28 cellular contexts compared by ENCODE assay signal in the genomic region with DNA sequence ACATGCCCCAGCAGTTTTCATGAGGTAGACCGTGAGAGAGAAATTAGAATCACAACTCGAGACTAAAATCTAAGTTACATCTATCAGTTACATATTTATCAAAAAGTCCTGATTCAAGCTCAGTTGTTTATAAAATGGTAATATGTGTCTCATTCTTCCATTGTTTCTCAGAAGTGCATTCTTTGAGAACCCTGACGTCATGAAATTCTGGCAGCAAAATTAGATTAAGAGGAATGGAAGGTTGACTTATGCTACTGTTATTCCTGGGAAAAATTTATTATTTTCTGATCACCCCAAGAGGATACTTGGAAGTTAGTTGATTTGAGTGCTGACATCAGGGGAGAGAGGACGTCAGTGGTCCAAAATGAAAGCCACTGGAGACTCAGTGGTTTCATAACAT.
"Had no signal": no experiment of that assay in that cellular context is flagged by ENCODE, and none has a peak within 500 bp of the region (broad histone marks: within the 10 kb centered on the region; RNA-seq: fewer than 3 reads in every experiment).

No MANE protein-coding gene starts in this region.

- FAIRE-seq: colon, endometrium, endothelial cell of umbilical vein, frontal cortex had no signal

- H3K27ac ChIP-seq: colonic mucosa, coronary artery, dorsolateral prefrontal cortex, epithelial cell of prostate, esophagus muscularis mucosa, esophagus squamous epithelium, foreskin keratinocyte, gastrocnemius medialis, gastroesophageal sphincter, heart left ventricle, heart right ventricle had no signal

- H3K4me1 ChIP-seq: colonic mucosa, esophagus muscularis mucosa, esophagus squamous epithelium, foreskin keratinocyte, gastrocnemius medialis, gastroesophageal sphincter, heart left ventricle, heart right ventricle had no signal

- H3K9me3 ChIP-seq: colonic mucosa, esophagus muscularis mucosa, esophagus squamous epithelium, gastrocnemius medialis, gastroesophageal sphincter, heart left ventricle, heart right ventricle had no signal

- ATAC-seq: effector memory CD8-positive, alpha-beta T cell; esophagus mucosa; foreskin keratinocyte; gastrocnemius medialis; gastroesophageal sphincter; heart left ventricle; heart right ventricle had no signal

- H3K4me3 ChIP-seq: colonic mucosa, coronary artery, dorsolateral prefrontal cortex, esophagus muscularis mucosa, esophagus squamous epithelium, gastrocnemius medialis, gastroesophageal sphincter, heart left ventricle, heart right ventricle had no signal

- H3K27me3 ChIP-seq: colonic mucosa, dorsolateral prefrontal cortex, esophagus muscularis mucosa, esophagus squamous epithelium, foreskin keratinocyte, gastrocnemius medialis, gastroesophageal sphincter, heart left ventricle, heart right ventricle had no signal

- H3K36me3 ChIP-seq: colonic mucosa, esophagus muscularis mucosa, esophagus squamous epithelium, gastrocnemius medialis, gastroesophageal sphincter, heart left ventricle, heart right ventricle had no signal

- DNase-seq: colonic mucosa; cortex of kidney; dermis blood vessel endothelial cell; dorsolateral prefrontal cortex; effector CD4-positive, alpha-beta T cell; effector CD8-positive, alpha-beta T cell; effector memory CD4-positive, alpha-beta T cell; effector memory CD8-positive, alpha-beta T cell; endodermal cell; erythroblast; esophagus squamous epithelium; foreskin fibroblast; foreskin keratinocyte; foreskin melanocyte; gastrocnemius medialis; glutamatergic neuron; head of caudate nucleus; heart left ventricle; heart right ventricle had no signal
